In genomic region chr21:36249576-36250422, GRCh38 we compare ENCODE assay signal across 31 cellular contexts.
A peak's percentile ranks its signal among the peaks of the same experiment; 100 is the strongest.
DNase-seq lines count a peak whose midpoint lies in the region; ATAC-seq, FAIRE-seq and TF ChIP-seq lines count a peak whose summit lies in the region.
"Had no signal": no experiment of that assay in that cellular context is flagged by ENCODE, and none has a peak within 500 bp of the region (broad histone marks: within the 10 kb centered on the region; RNA-seq: fewer than 3 reads in every experiment).

No MANE protein-coding gene starts in this region.

- CTCF ChIA-PET in activated naive CD4-positive, alpha-beta T cell treated with anti-CD3 and anti-CD28 coated beads, Interleukin-2, amount 10 ng/mL, durations not matched to agents 7 days and 5 days (lab: Charles Lee), result interaction anchor here (0.6 to 1.8 kb wide), 2 partner anchors 11 to 79 kb away, joined by 3 to 6 read pairs; no protein-coding TSS in a partner anchor

- H3K36me3 Mint-ChIP-seq in activated naive CD4-positive, alpha-beta T cell treated with anti-CD3 and anti-CD28 coated beads, Interleukin-2, amount 10 ng/mL, durations not matched to agents 7 days and 5 days, result peaks cover 77% of the 10 kb centered on the region
- H3K36me3 Mint-ChIP-seq in activated naive CD4-positive, alpha-beta T cell treated with anti-CD3 and anti-CD28 coated beads, Interleukin-2, amount 50 U/mL, for 72 hours, result peaks cover 10 to 27% of the 10 kb centered on the region in 2 donors
- H3K36me3 Mint-ChIP-seq in stimulated activated naive B cell treated with anti-CD40 and anti-IgM and Interleukin-4, amounts not matched to agents 10 μg/mL and 1 μg/mL and 100 μg/mL, for 72 hours, result peaks cover 61 to 77% of the 10 kb centered on the region in 2 donors

- whole genome bisulfite sequencing in pancreas, 2 donors, result 92% methylated on average over 20 of the region's 20 CpGs

- intact Hi-C loops in kidney (cut with DNase I) (no loop called here), pancreas (cut with DNase I) (no loop called here), Right ventricle myocardium superior (cut with DNase I) (no loop called here)

- H3K27me3 Mint-ChIP-seq in activated naive CD4-positive, alpha-beta T cell treated with anti-CD3 and anti-CD28 coated beads, Interleukin-2, amount 10 ng/mL, durations not matched to agents 7 days and 5 days, result no peaks in the 10 kb centered on the region
- no peaks in the 10 kb centered on the region for H3K27me3 Mint-ChIP-seq in stimulated activated naive B cell treated with anti-CD40 and anti-IgM and Interleukin-4, amounts not matched to agents 10 μg/mL and 1 μg/mL and 100 μg/mL, for 72 hours

- TF ChIP-seq CTCF in kidney (IDR thresholded peaks at IDR 0.05; ENCODE audit: borderline replicate concordance, extremely low read depth, insufficient read depth) (no peak), pancreas (IDR thresholded peaks at IDR 0.05) (no peak)

- DNase-seq in activated naive CD4-positive, alpha-beta T cell treated with anti-CD3 and anti-CD28 coated beads, Interleukin-2, amount 10 ng/mL, durations not matched to agents 7 days and 5 days, result no peak
- no peak for DNase-seq in activated naive CD4-positive, alpha-beta T cell treated with anti-CD3 and anti-CD28 coated beads, Interleukin-2, amount 50 U/mL, for 72 hours (ENCODE audit: low spot score in 2 of 2)
- peak; percentile 20 for DNase-seq in kidney
- DNase-seq in stimulated activated naive B cell treated with anti-CD40 and anti-IgM and Interleukin-4, amounts not matched to agents 10 μg/mL and 1 μg/mL and 100 μg/mL, for 72 hours, result no peak
- DNase-seq in pancreas, result no peak
- DNase-seq in midbrain (lab: John Stamatoyannopoulos, UW), result no peak
- no peak for DNase-seq in Right ventricle myocardium superior
- DNase-seq: activated CD4-positive, CD25-positive, alpha-beta regulatory T cell; activated CD8-positive, alpha-beta memory T cell treated with anti-CD3 and anti-CD28 coated beads for 24 hours; activated effector memory CD4-positive, alpha-beta T cell treated with anti-CD3 and anti-CD28 coated beads, Interleukin-2, amount 50 U/mL, for 16 hours; amniotic stem cell; colonic mucosa; DMS53; effector CD8-positive, alpha-beta T cell; erythroblast; head of caudate nucleus; kidney glomerular epithelial cell; lower lobe of right lung; NCI-H1417; NCI-H2029 treated with DMSO at 0.1 percent for 48 hours; NCI-H2227 treated with DMSO at 0.1 percent for 48 hours; NCI-H69; Peyer's patch; psoas muscle; stimulated activated CD4-positive, alpha-beta T cell treated with anti-CD3 and anti-CD28 coated beads, Interleukin-4, amount 100 ng/mL, for 4 hours; stimulated activated naive CD4-positive, alpha-beta T cell treated with Interleukin-2 at 50 U/mL for 16 hours; uterus had no signal

- H3K4me3 ChIP-seq in kidney (ENCODE audit: low read length in 2 of 2), result no peak overlapping the region
- H3K4me3 ChIP-seq in pancreas, result no peak overlapping the region
- H3K4me3 ChIP-seq: breast epithelium, colonic mucosa, lower lobe of right lung, Peyer's patch, psoas muscle, thoracic aorta, uterus had no signal

- H3K9me3 Mint-ChIP-seq in activated naive CD4-positive, alpha-beta T cell treated with anti-CD3 and anti-CD28 coated beads, Interleukin-2, amount 10 ng/mL, durations not matched to agents 7 days and 5 days, result no peaks in the 10 kb centered on the region
- no peaks in the 10 kb centered on the region for H3K9me3 Mint-ChIP-seq in activated naive CD4-positive, alpha-beta T cell treated with anti-CD3 and anti-CD28 coated beads, Interleukin-2, amount 50 U/mL, for 72 hours
- no peaks in the 10 kb centered on the region for H3K9me3 Mint-ChIP-seq in stimulated activated naive B cell treated with anti-CD40 and anti-IgM and Interleukin-4, amounts not matched to agents 10 μg/mL and 1 μg/mL and 100 μg/mL, for 72 hours

- peak overlapping the region; percentile 82 for H3K27ac Mint-ChIP-seq in activated naive CD4-positive, alpha-beta T cell treated with anti-CD3 and anti-CD28 coated beads, Interleukin-2, amount 10 ng/mL, durations not matched to agents 7 days and 5 days
- H3K27ac Mint-ChIP-seq in activated naive CD4-positive, alpha-beta T cell treated with anti-CD3 and anti-CD28 coated beads, Interleukin-2, amount 50 U/mL, for 72 hours, result peak overlapping the region in 1 of 2 donors; percentile 67
- peak overlapping the region; percentile 75 for H3K27ac Mint-ChIP-seq in stimulated activated naive B cell treated with anti-CD40 and anti-IgM and Interleukin-4, amounts not matched to agents 10 μg/mL and 1 μg/mL and 100 μg/mL, for 72 hours

- no peak overlapping the region for H3K4me3 Mint-ChIP-seq in activated naive CD4-positive, alpha-beta T cell treated with anti-CD3 and anti-CD28 coated beads, Interleukin-2, amount 10 ng/mL, durations not matched to agents 7 days and 5 days
- H3K4me3 Mint-ChIP-seq in stimulated activated naive B cell treated with anti-CD40 and anti-IgM and Interleukin-4, amounts not matched to agents 10 μg/mL and 1 μg/mL and 100 μg/mL, for 72 hours, result no peak overlapping the region

- FAIRE-seq in kidney (lab: Jason Lieb, UNC) (no peak), pancreas (lab: Jason Lieb, UNC) (no peak)
- FAIRE-seq: A204.1 had no signal

- H3K36me3 ChIP-seq in KOPT-K1 (ENCODE audit: insufficient read depth, low read length) (peaks cover 36% of the 10 kb centered on the region), kidney (ENCODE audit: control insufficient read depth in 1 of 2, insufficient read depth in 2 of 2, low read length in 2 of 2) (peaks cover 4 to 14% of the 10 kb centered on the region in 2 donors), pancreas (peaks cover 0 to 4% (median 0%) of the 10 kb centered on the region in 3 donors)
- H3K36me3 ChIP-seq: breast epithelium, uterus had no signal

- no peaks in the 10 kb centered on the region for H3K9me3 ChIP-seq in KOPT-K1 (ENCODE audit: insufficient read depth, low read length, poor library complexity, severe bottlenecking)
- H3K9me3 ChIP-seq in kidney (ENCODE audit: control insufficient read depth in 1 of 2, low read length in 2 of 2), result no peaks in the 10 kb centered on the region
- no peaks in the 10 kb centered on the region for H3K9me3 ChIP-seq in pancreas
- H3K9me3 ChIP-seq: breast epithelium, colonic mucosa, lower lobe of right lung, Peyer's patch, psoas muscle, thoracic aorta, uterus had no signal

- H3K9ac ChIP-seq in kidney (ENCODE audit: low read length in 2 of 2), result no peak overlapping the region

- H3K27me3 ChIP-seq in pancreas, result no peaks in the 10 kb centered on the region
- H3K27me3 ChIP-seq: breast epithelium, colonic mucosa, Peyer's patch, uterus had no signal

- H3K4me1 ChIP-seq in kidney (ENCODE audit: control insufficient read depth in 1 of 2, insufficient read depth in 1 of 2, low read depth in 1 of 2, low read length in 2 of 2) (peaks cover 0 to 3% of the 10 kb centered on the region in 2 donors), pancreas (no peaks in the 10 kb centered on the region)
- H3K4me1 ChIP-seq: breast epithelium, colonic mucosa, lower lobe of right lung, psoas muscle, uterus had no signal

- peaks cover 34% of the 10 kb centered on the region for H3K4me1 Mint-ChIP-seq in activated naive CD4-positive, alpha-beta T cell treated with anti-CD3 and anti-CD28 coated beads, Interleukin-2, amount 10 ng/mL, durations not matched to agents 7 days and 5 days
- H3K4me1 Mint-ChIP-seq in stimulated activated naive B cell treated with anti-CD40 and anti-IgM and Interleukin-4, amounts not matched to agents 10 μg/mL and 1 μg/mL and 100 μg/mL, for 72 hours, result peaks cover 22% of the 10 kb centered on the region in 2 donors

- no peak for ATAC-seq in activated naive CD4-positive, alpha-beta T cell treated with anti-CD3 and anti-CD28 coated beads, Interleukin-2, amount 50 U/mL, for 72 hours
- ATAC-seq in stimulated activated naive B cell treated with anti-CD40 and anti-IgM and Interleukin-4, amounts not matched to agents 10 μg/mL and 1 μg/mL and 100 μg/mL, for 72 hours (replicated peaks), result no peak
- ATAC-seq in pancreas (no peak), Right ventricle myocardium superior (ENCODE audit: poor library complexity) (no peak)
- ATAC-seq: lower lobe of right lung, psoas muscle had no signal

- H3K27ac ChIP-seq in KOPT-K1 (ENCODE audit: low read depth, low read length, poor library complexity, severe bottlenecking) (peak overlapping the region; percentile 96), kidney (ENCODE audit: low read depth in 2 of 2, low read length in 2 of 2) (no peak overlapping the region), pancreas (no peak overlapping the region)
- H3K27ac ChIP-seq: breast epithelium, colonic mucosa, lower lobe of right lung, Peyer's patch, psoas muscle, thoracic aorta, uterus had no signal
